In the genomic region with DNA sequence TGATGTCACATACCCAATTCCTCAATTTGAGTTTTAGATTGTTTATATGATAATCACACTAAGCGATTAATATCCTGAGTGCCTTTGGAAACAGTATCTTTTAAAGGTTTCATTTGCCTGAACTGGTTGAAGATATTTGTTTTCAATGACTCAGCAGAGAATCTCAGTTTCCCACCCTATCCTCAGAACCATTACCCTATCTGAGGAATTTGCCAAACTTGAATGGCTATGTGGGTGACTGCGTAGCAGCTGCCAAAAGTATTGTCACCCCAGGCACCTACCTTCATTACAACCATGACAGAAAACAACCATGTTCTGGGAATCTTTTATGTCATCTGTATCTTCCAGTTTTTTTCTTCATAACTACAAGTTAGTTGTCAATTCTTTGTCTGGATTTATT, we compare ENCODE assay signal across 25 cellular contexts.
"Had no signal": no experiment of that assay in that cellular context is flagged by ENCODE, and none has a peak within 500 bp of the region (broad histone marks: within the 10 kb centered on the region; RNA-seq: fewer than 3 reads in every experiment).

No MANE protein-coding gene starts in this region.

- H3K4me2 ChIP-seq: KMS-11, SK-N-SH had no signal

- DNase-seq: Kasumi-1, MV-4-11, NCI-H1048, NCI-H1105, NCI-H1417 treated with DMSO at 0.1 percent for 48 hours, NCI-H146, NCI-H1694 treated with DMSO at 0.1 percent for 48 hours, NCI-H1930, NCI-H2081, NCI-H2171, NCI-H226, NCI-H446, NCI-H510A, NCI-H524 treated with DMSO at 0.1 percent for 48 hours, NCI-H69, NCI-H774, PC-3, SHP77, SK-N-SH had no signal

- H3K27ac ChIP-seq: HL-60, KMS-11, RWPE1 had no signal

- H3K27ac Mint-ChIP-seq: IgD-negative memory B cell had no signal

- FAIRE-seq: HTR-8/SVneo, K562 had no signal

- H3K4me3 Mint-ChIP-seq: IgD-negative memory B cell had no signal

- H3K9ac ChIP-seq: KMS-11, SK-N-SH had no signal

- H3K4me1 Mint-ChIP-seq: IgD-negative memory B cell had no signal

- H3K27me3 Mint-ChIP-seq: IgD-negative memory B cell had no signal

- H3K9me3 ChIP-seq: SK-N-SH had no signal

- H3K36me3 Mint-ChIP-seq: IgD-negative memory B cell had no signal

- H3K4me3 ChIP-seq: K562 had no signal
